ENCODE assay signal across 9 cellular contexts in the genomic region with DNA sequence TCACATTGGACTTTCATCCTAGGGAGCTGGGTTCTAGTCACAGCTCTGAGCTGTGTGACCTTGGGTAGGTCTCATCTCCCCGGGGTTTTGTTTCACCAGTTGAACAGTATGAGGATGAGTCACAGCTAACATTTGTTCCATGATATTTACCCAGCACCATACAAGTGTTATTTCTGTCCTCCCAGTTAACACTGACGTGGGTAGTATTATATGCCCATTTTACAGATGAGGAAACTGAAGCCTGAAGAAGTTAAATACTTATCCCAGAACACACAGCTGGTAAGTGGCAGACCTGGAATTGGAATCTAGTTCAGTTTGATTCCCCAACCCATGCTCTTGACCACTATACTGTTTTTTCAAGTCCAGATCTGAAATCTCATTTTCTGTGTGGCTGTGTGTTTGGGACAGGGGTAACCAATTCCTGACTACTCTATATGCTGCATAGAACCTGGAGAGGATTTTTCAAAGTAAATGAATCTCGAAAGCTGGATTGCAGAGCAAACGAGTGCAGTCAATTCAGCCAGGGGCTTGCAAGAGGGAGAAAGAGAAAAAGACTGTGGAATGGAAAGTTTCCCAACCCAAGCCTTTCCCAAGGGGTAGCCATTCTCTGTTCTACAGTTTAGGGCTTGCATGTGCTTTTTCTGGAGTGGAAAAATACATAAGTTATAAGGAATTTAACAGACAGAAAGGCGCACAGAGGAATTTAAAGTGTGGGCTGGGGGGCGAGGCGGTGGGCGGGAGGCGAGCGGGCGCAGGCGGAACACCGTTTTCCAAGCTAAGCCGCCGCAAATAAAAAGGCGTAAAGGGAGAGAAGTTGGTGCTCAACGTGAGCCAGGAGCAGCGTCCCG. TPM values are rescaled to one million over a fixed set of nuclear protein-coding genes. Genes with fewer than 3 reads are reported as not detected.
DNase-seq lines count a peak whose midpoint lies in the region; ATAC-seq and TF ChIP-seq lines count a peak whose summit lies in the region.
"Had no signal": no experiment of that assay in that cellular context is flagged by ENCODE, and none has a peak within 500 bp of the region (broad histone marks: within the 10 kb centered on the region; RNA-seq: fewer than 3 reads in every experiment).

No MANE protein-coding gene starts in this region.

- H2AFZ ChIP-seq in trophoblast cell (ENCODE audit: insufficient read depth, low read length, poor library complexity): peak overlapping the region; percentile 14

- DNase-seq in Caki2 (ENCODE audit: low read depth): peak; percentile 49
- DNase-seq in activated CD8-positive, alpha-beta T cell treated with anti-CD3 and anti-CD28 coated beads for 36 hours: no peak
- DNase-seq in left cardiac atrium: no peak
- peak in 1 of 2 donors; percentile 9 for DNase-seq in trophoblast cell
- no peak for DNase-seq in activated CD4-positive, CD25-positive, alpha-beta regulatory T cell treated with anti-CD3 and anti-CD28 coated beads, Interleukin-2, amount 50 U/mL, for 72 hours
- no peak for DNase-seq in activated naive CD4-positive, alpha-beta T cell treated with anti-CD3 and anti-CD28 coated beads, Interleukin-2, amount 50 U/mL, for 16 hours
- no peak for DNase-seq in Ammon's horn (ENCODE audit: low spot score)
- DNase-seq in NCI-H524 treated with DMSO at 0.1 percent for 48 hours (lab: John Stamatoyannopoulos, UW): no peak
- DNase-seq: GDM1 had no signal

- H3K9ac ChIP-seq in trophoblast cell (ENCODE audit: low read length): peak overlapping the region; percentile 86

- H3K4me3 Mint-ChIP-seq in activated CD8-positive, alpha-beta T cell treated with anti-CD3 and anti-CD28 coated beads for 36 hours: peak overlapping the region; percentile 6

- H3K4me3 ChIP-seq in trophoblast cell (ENCODE audit: low read depth, low read length): peak overlapping the region; percentile 59

- CTCF ChIA-PET in activated CD8-positive, alpha-beta T cell treated with anti-CD3 and anti-CD28 coated beads for 36 hours (lab: Charles Lee): interaction anchor here (0.7 kb wide), 1 partner anchor 406 kb away, joined by 4 read pairs; no protein-coding TSS in a partner anchor

- H3K18ac ChIP-seq in trophoblast cell (ENCODE audit: low read length): peak overlapping the region; percentile 88

- peak overlapping the region; percentile 76 for H3K14ac ChIP-seq in trophoblast cell (ENCODE audit: low read length)

- peak overlapping the region; percentile 86 for H3K27ac ChIP-seq in trophoblast cell (ENCODE audit: low read depth, low read length)

- peak overlapping the region; percentile 90 for H4K91ac ChIP-seq in trophoblast cell (ENCODE audit: low read depth, low read length)

- in situ Hi-C loops in Caki2 (cut with HindIII; ENCODE audit: low pct_unique_long_range_greater_than_20kb, low sequenced_read_pairs): no loop called here

- H2BK5ac ChIP-seq in trophoblast cell (ENCODE audit: low read depth, low read length, poor library complexity): peak overlapping the region; percentile 77

- H2BK120ac ChIP-seq in trophoblast cell (ENCODE audit: insufficient read depth, low read length, poor library complexity): peak overlapping the region; percentile 78

- H3K23ac ChIP-seq in trophoblast cell (ENCODE audit: low read length): no peak overlapping the region

- POLR2A ChIA-PET in activated CD8-positive, alpha-beta T cell treated with anti-CD3 and anti-CD28 coated beads for 36 hours (lab: Charles Lee): no interaction called here

- no CpG with 5 or more reads among the region's 19 CpGs for WGBS in trophoblast cell (ENCODE audit: extremely low coverage, insufficient coverage, insufficient read length)

- H3K4me2 ChIP-seq in trophoblast cell (ENCODE audit: low read length): peak overlapping the region; percentile 87

- intact Hi-C loops in activated CD8-positive, alpha-beta T cell treated with anti-CD3 and anti-CD28 coated beads for 36 hours (cut with micrococcal nuclease): no loop called here
- intact Hi-C loops in left cardiac atrium (cut with DNase I): loop anchor here (2.0 to 10.0 kb wide), 5 partner anchors 161 to 653 kb away; no protein-coding TSS in a partner anchor

- no peaks in the 10 kb centered on the region for H3K9me3 Mint-ChIP-seq in activated CD8-positive, alpha-beta T cell treated with anti-CD3 and anti-CD28 coated beads for 36 hours

- H3K36me3 Mint-ChIP-seq in activated CD8-positive, alpha-beta T cell treated with anti-CD3 and anti-CD28 coated beads for 36 hours (ENCODE audit: low read depth): no peaks in the 10 kb centered on the region

- peaks cover 10 to 15% of the 10 kb centered on the region in 2 experiments for H3K4me1 ChIP-seq in trophoblast cell (ENCODE audit: control insufficient read depth in 1 of 2, insufficient read depth in 2 of 2, low read length in 2 of 2)

- peak overlapping the region; percentile 65 for H2AK5ac ChIP-seq in trophoblast cell (ENCODE audit: low read length)

- H3K36me3 ChIP-seq in trophoblast cell (ENCODE audit: control insufficient read depth in 1 of 2, insufficient read depth in 2 of 2, low read length in 2 of 2): no peaks in the 10 kb centered on the region

- peak overlapping the region; percentile 68 for H4K8ac ChIP-seq in trophoblast cell (ENCODE audit: low read depth, low read length)

- peaks cover 33% of the 10 kb centered on the region for H3K79me1 ChIP-seq in trophoblast cell (ENCODE audit: low read length)

- H2BK12ac ChIP-seq in trophoblast cell (ENCODE audit: low read length): peak overlapping the region; percentile 78

- peaks cover 7% of the 10 kb centered on the region for H3K79me2 ChIP-seq in trophoblast cell (ENCODE audit: control insufficient read depth, insufficient read depth, low read length, poor library complexity)

- no peaks in the 10 kb centered on the region for H3K27me3 ChIP-seq in trophoblast cell (ENCODE audit: insufficient read depth, low read length)

- TF ChIP-seq CTCF in activated CD8-positive, alpha-beta T cell treated with anti-CD3 and anti-CD28 coated beads for 36 hours (IDR thresholded peaks at IDR 0.05): no peak

- H3K9me3 ChIP-seq in trophoblast cell (ENCODE audit: insufficient read depth, low read depth, low read length): no peaks in the 10 kb centered on the region

- peak overlapping the region; percentile 78 for H3K4ac ChIP-seq in trophoblast cell (ENCODE audit: low read depth, low read length)

- ATAC-seq in activated CD8-positive, alpha-beta T cell treated with anti-CD3 and anti-CD28 coated beads for 36 hours: no peak
- peak; percentile 31 to 45 for ATAC-seq in left cardiac atrium

- H3K4me1 Mint-ChIP-seq in activated CD8-positive, alpha-beta T cell treated with anti-CD3 and anti-CD28 coated beads for 36 hours (ENCODE audit: low read depth): peaks cover 5% of the 10 kb centered on the region

- H3K27ac Mint-ChIP-seq in activated CD8-positive, alpha-beta T cell treated with anti-CD3 and anti-CD28 coated beads for 36 hours: no peak overlapping the region

- H4K12ac ChIP-seq in trophoblast cell (ENCODE audit: low read depth, low read length): peak overlapping the region; percentile 32

- H3K27me3 Mint-ChIP-seq in activated CD8-positive, alpha-beta T cell treated with anti-CD3 and anti-CD28 coated beads for 36 hours: peaks cover 41% of the 10 kb centered on the region

RNA-seq across cellular contexts. Expression of a gene that starts 0.7 kb away (rescaled TPM):
- total RNA-seq in Caki2 (2014; rRNA removed; shearing (Covaris generic); ENCODE audit: low replicate concordance): 25.6 and 29.9 TPM in 2 replicates
- not detected for total RNA-seq in activated CD8-positive, alpha-beta T cell treated with anti-CD3 and anti-CD28 coated beads for 36 hours
- total RNA-seq in left cardiac atrium: 10 to 100 TPM; 12.1 to 24.1 TPM
- 7.2 and 7.4 TPM in 2 replicates for polyA plus RNA-seq in trophoblast cell (2013)

Comparison
In these comparisons a context has a peak if more than half of its experiments do, and no peak if none do; other contexts are left out.
1. RNA of a gene that starts 0.7 kb away (total RNA-seq): 25.6 to 29.9 TPM in Caki2 and 12.1 to 24.1 TPM in left cardiac atrium; not detected in activated CD8-positive, alpha-beta T cell treated with anti-CD3 and anti-CD28 coated beads for 36 hours; every median in the first group is over 10 times any median in the second.